Comparison of ENCODE assay signal across 10 cellular contexts in genomic region chr12:63302269-63302940, GRCh38.
A peak's percentile ranks its signal among the peaks of the same experiment; 100 is the strongest.
DNase-seq lines count a peak whose midpoint lies in the region; ATAC-seq, FAIRE-seq and TF ChIP-seq lines count a peak whose summit lies in the region.
"Had no signal": no experiment of that assay in that cellular context is flagged by ENCODE, and none has a peak within 500 bp of the region (broad histone marks: within the 10 kb centered on the region; RNA-seq: fewer than 3 reads in every experiment).

No MANE protein-coding gene starts in this region.

- peak; percentile 53 for ATAC-seq in GM19372 (IDR thresholded peaks at IDR 0.05; ENCODE audit: low read depth, unreplicated experiment)
- ATAC-seq in HG02981 (IDR thresholded peaks at IDR 0.05; ENCODE audit: unreplicated experiment), result peak; percentile 75
- ATAC-seq: gastrocnemius medialis had no signal

- H3K9me3 ChIP-seq in astrocyte (ENCODE audit: insufficient read depth, low read depth, low read length), result no peaks in the 10 kb centered on the region
- H3K9me3 ChIP-seq: gastrocnemius medialis had no signal

- H3K4me3 Mint-ChIP-seq in astrocyte (ENCODE audit: unreplicated experiment), result no peak overlapping the region

- no peak for TF ChIP-seq CTCF in astrocyte (IDR thresholded peaks at IDR 0.05; ENCODE audit: insufficient read depth, low read depth, low read length)

- H3K4me2 ChIP-seq in astrocyte (ENCODE audit: low read length), result peak overlapping the region; percentile 18

- H3K27ac Mint-ChIP-seq in astrocyte (ENCODE audit: unreplicated experiment), result peak overlapping the region; percentile 64

- H3K4me3 ChIP-seq in astrocyte (ENCODE audit: insufficient read depth, low read depth, low read length), result no peak overlapping the region
- H3K4me3 ChIP-seq: gastrocnemius medialis had no signal

- no peaks in the 10 kb centered on the region for H3K79me2 ChIP-seq in astrocyte (ENCODE audit: insufficient read depth, low read length)

- H2AFZ ChIP-seq in astrocyte (ENCODE audit: low read depth, low read length), result no peak overlapping the region

- no peaks in the 10 kb centered on the region for H3K36me3 ChIP-seq in astrocyte (ENCODE audit: insufficient read depth, low read length)
- H3K36me3 ChIP-seq: gastrocnemius medialis had no signal

- DNase-seq in AG08395 (ENCODE audit: low spot score) (peak; percentile 13), astrocyte (ENCODE audit: low read depth) (no peak), RCC 7860 (ENCODE audit: low spot score) (no peak), HUDEP-2 (lab: John Stamatoyannopoulos, UW; ENCODE audit: unreplicated experiment in 76 of 76) (no peak), NCI-H510A treated with DMSO at 0.1 percent for 48 hours (lab: John Stamatoyannopoulos, UW) (no peak), nucleus accumbens (lab: John Stamatoyannopoulos, UW) (no peak)
- DNase-seq: gastrocnemius medialis, NCI-H2029 treated with DMSO at 0.1 percent for 48 hours had no signal

- no peak overlapping the region for H3K9ac ChIP-seq in astrocyte (ENCODE audit: low read length)

- H3K27me3 ChIP-seq in astrocyte (ENCODE audit: insufficient read depth, low read length), result no peaks in the 10 kb centered on the region
- H3K27me3 ChIP-seq: gastrocnemius medialis had no signal

- H3K27ac ChIP-seq in astrocyte (ENCODE audit: low read depth, low read length), result peak overlapping the region; percentile 21
- H3K27ac ChIP-seq: gastrocnemius medialis had no signal

- FAIRE-seq in astrocyte (lab: Jason Lieb, UNC) (no peak), RCC 7860 (lab: Jason Lieb, UNC) (no peak)

- peaks cover 3% of the 10 kb centered on the region for H3K9me3 Mint-ChIP-seq in astrocyte (ENCODE audit: unreplicated experiment)

- no peaks in the 10 kb centered on the region for H3K36me3 Mint-ChIP-seq in astrocyte (ENCODE audit: low read depth, unreplicated experiment)

- H3K4me1 Mint-ChIP-seq in astrocyte (ENCODE audit: low read depth, unreplicated experiment), result peaks cover 26% of the 10 kb centered on the region

- no peaks in the 10 kb centered on the region for H3K27me3 Mint-ChIP-seq in astrocyte (ENCODE audit: low read depth, unreplicated experiment)

- peaks cover 12% of the 10 kb centered on the region for H3K4me1 ChIP-seq in astrocyte (ENCODE audit: insufficient read depth, low read length)
- H3K4me1 ChIP-seq: gastrocnemius medialis had no signal

- no peaks in the 10 kb centered on the region for H4K20me1 ChIP-seq in astrocyte (ENCODE audit: insufficient read depth, low read length)
